Comparison of ENCODE assay signal across 11 cellular contexts in genomic region chr4:14177987-14178386, GRCh38.
DNase-seq lines count a peak whose midpoint lies in the region; ATAC-seq, FAIRE-seq and TF ChIP-seq lines count a peak whose summit lies in the region.
"Had no signal": no experiment of that assay in that cellular context is flagged by ENCODE, and none has a peak within 500 bp of the region (broad histone marks: within the 10 kb centered on the region; RNA-seq: fewer than 3 reads in every experiment).

No MANE protein-coding gene starts in this region.

- H3K4me3 ChIP-seq in right lobe of liver: no peak overlapping the region
- H3K4me3 ChIP-seq in HepG2 (replicated peaks in 1 of 3; ENCODE audit: insufficient read depth in 1 of 3, low read depth in 2 of 3, low read length in 3 of 3): no peak overlapping the region
- no peak overlapping the region for H3K4me3 ChIP-seq in transverse colon
- H3K4me3 ChIP-seq: skin epidermis had no signal

- H3K36me3 ChIP-seq in right lobe of liver (no peaks in the 10 kb centered on the region), HepG2 (replicated peaks in 1 of 2; ENCODE audit: control insufficient read depth in 1 of 2, insufficient read depth in 2 of 2, low read length in 2 of 2) (no peaks in the 10 kb centered on the region), transverse colon (no peaks in the 10 kb centered on the region)

- intact Hi-C loops in right lobe of liver (cut with DNase I) (no loop called here), HepG2 (cut with micrococcal nuclease; ENCODE audit: unreplicated experiment) (no loop called here), transverse colon (cut with DNase I; ENCODE audit: low total_unique reads) (no loop called here)

- BruUV-seq in HepG2 (replicated peaks; lab: Mats Ljungman, UMichigan): no TSS peak

- no peak for FAIRE-seq in HepG2 (lab: Jason Lieb, UNC)

- no peak overlapping the region for H3K9ac ChIP-seq in HepG2 (ENCODE audit: insufficient read depth, low read depth, low read length)

- no peak for TF ChIP-seq RAD21 in HepG2 (CRISPR knock-in tag; IDR thresholded peaks at IDR 0.05)

- H3K79me2 ChIP-seq in HepG2 (ENCODE audit: insufficient read depth, low read length): no peaks in the 10 kb centered on the region

- H3K27ac Mint-ChIP-seq in T-cell: peak overlapping the region; percentile 75 to 92

- WGBS in right lobe of liver (ENCODE audit: insufficient coverage, low coverage, low lambda C conversion rate, missing lambda C conversion rate): 69% methylated on average over 3 of the region's 3 CpGs
- WGBS in HepG2 (ENCODE audit: low lambda C conversion rate): 52% methylated on average over 3 of the region's 3 CpGs
- 71 to 85% methylated on average over 2 to 3 of the region's 3 CpGs for WGBS in transverse colon (ENCODE audit: low coverage in 1 of 2), 2 donors

- H3K36me3 Mint-ChIP-seq in T-cell: no peaks in the 10 kb centered on the region

- POLR2A ChIA-PET in HepG2 (lab: Yijun Ruan, JAX) (no interaction called here), T-cell (lab: Charles Lee) (no interaction called here)

- peak; percentile 2 to 49 (median 16) for ATAC-seq in right lobe of liver
- no peak for ATAC-seq in HepG2
- peak; percentile 88 for ATAC-seq in HG02884 (IDR thresholded peaks at IDR 0.05; ENCODE audit: unreplicated experiment)
- ATAC-seq in T-cell (replicated peaks in 1 of 4): peak in 3 of 4 experiments; percentile 12 to 46 (median 33)
- no peak for ATAC-seq in foreskin keratinocyte

- no peak overlapping the region for H2AFZ ChIP-seq in HepG2 (ENCODE audit: low read length)

- no peak for TF ChIP-seq EP300 in HepG2 (IDR thresholded peaks at IDR 0.05; ENCODE audit: low read depth in 2 of 2, low read length in 2 of 2)
- no peak for TF ChIP-seq EP300 in HepG2 (CRISPR knock-in tag; IDR thresholded peaks at IDR 0.05; ENCODE audit: borderline replicate concordance)
- no peak for TF ChIP-seq EP300 in transverse colon (IDR thresholded peaks at IDR 0.05; ENCODE audit: low read depth)

- CTCF ChIA-PET in HepG2 (lab: Yijun Ruan, JAX; ENCODE audit: low intra/inter-chr PET ratio, low total read pairs): no interaction called here
- CTCF ChIA-PET in T-cell (lab: Charles Lee): interaction anchor here in 1 of 2 donors (1.1 kb wide), 1 partner anchor 523 kb away, joined by 3 read pairs; no protein-coding TSS in a partner anchor

- in situ Hi-C loops in HepG2 (cut with HindIII; ENCODE audit: extremely low pct_ligation_motif_present, low pct_unique_long_range_greater_than_20kb) (no loop called here), transverse colon (cut with MboI; ENCODE audit: low pct_ligation_motif_present in 1 of 4, low pct_unique_long_range_greater_than_20kb in 1 of 4, low sequenced_read_pairs in 3 of 4) (no loop called here)

- no peaks in the 10 kb centered on the region for H4K20me1 ChIP-seq in HepG2 (ENCODE audit: insufficient read depth, low read length)

- H3K4me1 Mint-ChIP-seq in T-cell: peaks cover 31 to 34% (median 32%) of the 10 kb centered on the region in 3 donors

- no peaks in the 10 kb centered on the region for H3K27me3 ChIP-seq in right lobe of liver
- no peaks in the 10 kb centered on the region for H3K27me3 ChIP-seq in HepG2 (ENCODE audit: control insufficient read depth in 1 of 2, insufficient read depth in 2 of 2, low read length in 2 of 2)
- no peaks in the 10 kb centered on the region for H3K27me3 ChIP-seq in transverse colon
- no peaks in the 10 kb centered on the region for H3K27me3 ChIP-seq in foreskin keratinocyte

- peaks cover 0 to 3% (median 0%) of the 10 kb centered on the region in 3 donors for H3K9me3 Mint-ChIP-seq in T-cell

- no peak for TF ChIP-seq CTCF in right lobe of liver (IDR thresholded peaks at IDR 0.05)
- no peak for TF ChIP-seq CTCF in HepG2 (CRISPR knock-in tag; IDR thresholded peaks at IDR 0.05)
- TF ChIP-seq CTCF in transverse colon (IDR thresholded peaks at IDR 0.05): no peak
- TF ChIP-seq CTCF in foreskin keratinocyte (conservative IDR thresholded peaks at IDR 0.05): no peak

- H3K4me1 ChIP-seq in right lobe of liver (peaks cover 0 to 27% (median 8%) of the 10 kb centered on the region in 4 donors), HepG2 (ENCODE audit: insufficient read depth, low read length) (no peaks in the 10 kb centered on the region), transverse colon (peaks cover 0 to 5% (median 0%) of the 10 kb centered on the region in 4 donors), foreskin keratinocyte (peaks cover 11% of the 10 kb centered on the region)

- H3K9me3 ChIP-seq in right lobe of liver (no peaks in the 10 kb centered on the region), HepG2 (ENCODE audit: low read length) (peaks cover 74% of the 10 kb centered on the region), transverse colon (no peaks in the 10 kb centered on the region)

- H3K27ac ChIP-seq in right lobe of liver: no peak overlapping the region
- H3K27ac ChIP-seq in HepG2 (ENCODE audit: extremely low read length, insufficient read depth, low read length): no peak overlapping the region
- peak overlapping the region in 2 of 4 donors; percentile 41 to 50 for H3K27ac ChIP-seq in transverse colon
- H3K27ac ChIP-seq in foreskin keratinocyte: no peak overlapping the region

- H3K4me2 ChIP-seq in HepG2 (ENCODE audit: low read depth, low read length): no peak overlapping the region

- H3K4me3 Mint-ChIP-seq in T-cell: peak overlapping the region in 2 of 3 donors; percentile 26 to 40

- DNase-seq in right lobe of liver (no peak), HepG2 (ENCODE audit: low spot score) (no peak), T-cell (no peak), transverse colon (peak; percentile 15), foreskin keratinocyte (no peak), NCI-H1694 treated with DMSO at 0.1 percent for 48 hours (lab: John Stamatoyannopoulos, UW) (no peak), NCI-H510A treated with DMSO at 0.1 percent for 48 hours (lab: John Stamatoyannopoulos, UW) (no peak)
- DNase-seq: COR-L47, NCI-H2029 treated with DMSO at 0.1 percent for 48 hours had no signal

- TF ChIP-seq POLR2A in right lobe of liver (IDR thresholded peaks at IDR 0.05): no peak
- no peak for TF ChIP-seq POLR2A in HepG2 (IDR thresholded peaks at IDR 0.05; ENCODE audit: insufficient read depth in 1 of 2, low read depth in 2 of 2, low read length in 2 of 2)
- no peak for TF ChIP-seq POLR2A in transverse colon (IDR thresholded peaks at IDR 0.05)

- no peaks in the 10 kb centered on the region for H3K27me3 Mint-ChIP-seq in T-cell

TF ChIP-seq in HepG2, 621 proteins besides CTCF, POLR2A, EP300 and RAD21 (continues in another document):
- TF ChIP-seq JUNB (CRISPR knock-in tag; IDR thresholded peaks at IDR 0.05; ENCODE audit: borderline replicate concordance) (no peak), ARID3A (IDR thresholded peaks at IDR 0.05; ENCODE audit: low read depth, low read length) (no peak)

Comparison
In these comparisons a context has a peak if more than half of its experiments do, and no peak if none do; other contexts are left out.
1. ATAC-seq: peak in right lobe of liver (4 of 4), HG02884 (single experiment) and T-cell (3 of 4); none in HepG2 (single experiment) and foreskin keratinocyte (single experiment).